1 cellular context compared by ENCODE assay signal in genomic region chr14:103879570-103880333, GRCh38.
TF ChIP-seq lines count a peak whose summit lies in the region.

No MANE protein-coding gene starts in this region.

TF ChIP-seq in HepG2, 621 proteins besides CTCF, POLR2A, EP300 and RAD21 (continued from another document and continues in another):
- TF ChIP-seq PRDM4 (CRISPR knock-in tag; IDR thresholded peaks at IDR 0.05; ENCODE audit: borderline replicate concordance) (no peak), NFE2L2 (IDR thresholded peaks at IDR 0.05; ENCODE audit: low read length) (no peak), KDM5B (CRISPR knock-in tag; IDR thresholded peaks at IDR 0.05; ENCODE audit: borderline replicate concordance) (peak; percentile 72; the same call in 1 of the 2 replicates), ZNF333 (CRISPR knock-in tag; IDR thresholded peaks at IDR 0.05; ENCODE audit: borderline replicate concordance) (no peak), THYN1 (CRISPR knock-in tag; IDR thresholded peaks at IDR 0.05; ENCODE audit: borderline replicate concordance, low read depth) (no peak), PRDM15 (CRISPR knock-in tag; IDR thresholded peaks at IDR 0.05) (no peak), ZBTB26 (CRISPR knock-in tag; IDR thresholded peaks at IDR 0.05; ENCODE audit: borderline replicate concordance) (no peak), ISX (CRISPR knock-in tag; conservative IDR thresholded peaks at IDR 0.05) (no peak), GLI4 (CRISPR knock-in tag; IDR thresholded peaks at IDR 0.05; ENCODE audit: borderline replicate concordance) (no peak), ZSCAN29 (CRISPR knock-in tag; conservative IDR thresholded peaks at IDR 0.05) (0 out of 2 replicates have a peak, but pooled peaks have one; percentile 60), CCDC6 (CRISPR knock-in tag; IDR thresholded peaks at IDR 0.05) (peak; percentile 22; the same call in 1 of the 2 replicates), SP1 (IDR thresholded peaks at IDR 0.05) (no peak), SP1 (CRISPR knock-in tag; IDR thresholded peaks at IDR 0.05) (peak; percentile 75), RORA (CRISPR knock-in tag; IDR thresholded peaks at IDR 0.05) (no peak), RARG (CRISPR knock-in tag; IDR thresholded peaks at IDR 0.05; ENCODE audit: low read depth) (no peak), MLX (CRISPR knock-in tag; IDR thresholded peaks at IDR 0.05) (no peak; the same call in 1 of the 2 replicates), GMEB2 (CRISPR knock-in tag; IDR thresholded peaks at IDR 0.05; ENCODE audit: low read depth) (no peak), RFX1 (IDR thresholded peaks at IDR 0.05) (no peak), PATZ1 (CRISPR knock-in tag; IDR thresholded peaks at IDR 0.05) (peak; percentile 100), CSRNP2 (CRISPR knock-in tag; conservative IDR thresholded peaks at IDR 0.05; ENCODE audit: low read depth) (no peak), ZNF597 (CRISPR knock-in tag; IDR thresholded peaks at IDR 0.05) (no peak), CEBPB (IDR thresholded peaks at IDR 0.05; ENCODE audit: borderline replicate concordance, low read depth, low read length) (no peak), PAF1 (CRISPR knock-in tag; IDR thresholded peaks at IDR 0.05) (no peak), TBL1XR1 (IDR thresholded peaks at IDR 0.05; ENCODE audit: borderline replicate concordance, low read length, partially characterized antibody) (peak; percentile 39), E2F1 (CRISPR knock-in tag; IDR thresholded peaks at IDR 0.05) (no peak), RBFOX2 (IDR thresholded peaks at IDR 0.05; ENCODE audit: low read depth, low read length) (peak; percentile 82), FOXC1 (CRISPR knock-in tag; IDR thresholded peaks at IDR 0.05; ENCODE audit: borderline replicate concordance) (0 out of 2 replicates have a peak, but pooled peaks have one; percentile 63), HCFC1 (IDR thresholded peaks at IDR 0.05; ENCODE audit: low read depth, low read length) (no peak), STAT5B (CRISPR knock-in tag; IDR thresholded peaks at IDR 0.05) (0 out of 2 replicates have a peak, but pooled peaks have one; percentile 17), ARID2 (CRISPR knock-in tag; IDR thresholded peaks at IDR 0.05; ENCODE audit: borderline replicate concordance) (no peak), ZBTB4 (CRISPR knock-in tag; IDR thresholded peaks at IDR 0.05; ENCODE audit: borderline replicate concordance) (no peak)
